8 cellular contexts compared by ENCODE assay signal in the genomic region with DNA sequence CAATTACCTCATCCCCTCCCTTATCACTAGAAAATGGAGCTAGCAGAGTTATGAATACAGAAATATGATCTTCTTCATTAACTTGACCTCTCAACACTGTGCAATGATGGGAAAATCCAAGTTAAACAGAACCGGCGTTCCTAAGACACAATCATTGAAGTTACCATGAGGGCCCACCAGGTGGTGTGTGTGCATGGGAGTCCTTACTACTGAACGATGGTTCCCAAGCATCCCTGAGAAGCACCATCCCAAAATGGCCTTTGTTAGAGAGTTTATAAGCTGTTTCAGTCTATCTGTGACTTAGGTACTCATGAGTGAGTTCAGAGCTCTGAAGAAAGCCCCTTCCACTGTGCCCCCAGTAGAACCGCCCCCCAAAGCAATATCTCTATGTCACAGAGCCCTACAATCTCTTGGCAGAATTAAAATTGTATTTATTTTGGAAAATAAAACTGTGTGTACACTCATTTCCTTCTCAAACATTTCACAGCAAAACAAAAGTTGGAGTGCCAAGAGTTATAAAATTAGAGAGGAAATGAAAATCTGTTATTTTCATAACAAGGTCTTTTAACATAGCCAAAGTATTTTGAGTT. TPM values are rescaled to one million over a fixed set of nuclear protein-coding genes. Genes with fewer than 3 reads are reported as not detected.
DNase-seq lines count a peak whose midpoint lies in the region; ATAC-seq and TF ChIP-seq lines count a peak whose summit lies in the region.

No MANE protein-coding gene starts in this region.

- no peak overlapping the region for H2AFZ ChIP-seq in PC-3 (ENCODE audit: low read length)

- in situ Hi-C loops in transverse colon (cut with MboI; ENCODE audit: low pct_ligation_motif_present in 1 of 4, low pct_unique_long_range_greater_than_20kb in 1 of 4, low sequenced_read_pairs in 3 of 4) = loop anchor here (10.0 to 25.0 kb wide), 2 partner anchors 845 to 857 kb away; no protein-coding TSS in a partner anchor

- peak; percentile 97 for ATAC-seq in PC-3
- ATAC-seq in right lobe of liver = peak; percentile 75 to 86 (median 78)

- no peaks in the 10 kb centered on the region for H3K79me2 ChIP-seq in PC-3 (ENCODE audit: low read length)

- H4K20me1 ChIP-seq in PC-3 (ENCODE audit: low read length) = no peaks in the 10 kb centered on the region

- intact Hi-C loops in PC-3 (cut with micrococcal nuclease) (loop anchor here (1.0 kb wide), 1 partner anchor 858 kb away; no protein-coding TSS in a partner anchor), colonic mucosa (cut with DNase I) (loop anchor here (5.0 kb wide), 1 partner anchor 855 kb away; no protein-coding TSS in a partner anchor), right lobe of liver (cut with DNase I) (no loop called here), transverse colon (cut with DNase I; ENCODE audit: low total_unique reads) (loop anchor here (10.0 kb wide), 1 partner anchor 857 kb away; no protein-coding TSS in a partner anchor)

- TF ChIP-seq CTCF in GM20000 (IDR thresholded peaks at IDR 0.05; ENCODE audit: extremely low read depth, missing control alignments) = no peak
- TF ChIP-seq CTCF in PC-3 (conservative IDR thresholded peaks at IDR 0.05; ENCODE audit: low read depth, low read length) = peak; percentile 96
- TF ChIP-seq CTCF in colonic mucosa (IDR thresholded peaks at IDR 0.05) = peak; percentile 44
- peak; percentile 41 to 59 (median 55) for TF ChIP-seq CTCF in right lobe of liver (IDR thresholded peaks at IDR 0.05)
- TF ChIP-seq CTCF in transverse colon (IDR thresholded peaks at IDR 0.05) = peak; percentile 41 to 57 (median 48)

- 7% methylated on average over 4 of the region's 4 CpGs for WGBS in right lobe of liver (ENCODE audit: insufficient coverage, low coverage, low lambda C conversion rate, missing lambda C conversion rate)
- WGBS in transverse colon (ENCODE audit: low coverage in 1 of 2), 2 donors = 12% methylated on average over 4 of the region's 4 CpGs; no CpG with 5 or more reads in 1 of the 2 donors

- H3K27me3 ChIP-seq in PC-3 (ENCODE audit: low read length) (peaks cover 50% of the 10 kb centered on the region), colonic mucosa (no peaks in the 10 kb centered on the region), right lobe of liver (no peaks in the 10 kb centered on the region), transverse colon (no peaks in the 10 kb centered on the region)

- H3K4me3 ChIP-seq in PC-3 (ENCODE audit: low read length) (no peak overlapping the region), colonic mucosa (no peak overlapping the region), right lobe of liver (no peak overlapping the region), transverse colon (no peak overlapping the region)

- DNase-seq in DMS53 treated with DMSO at 0.1 percent for 48 hours (lab: John Stamatoyannopoulos, UW; ENCODE audit: unreplicated experiment) (peak; percentile 21), GM20000 (ENCODE audit: low spot score) (peak; percentile 30), HuH-7 (ENCODE audit: low spot score) (peak; percentile 45), PC-3 (peak; percentile 87), colonic mucosa (peak; percentile 37), right lobe of liver (peak in 1 of 3 donors; percentile 49), transverse colon (peak; percentile 41), cortex of kidney (lab: John Stamatoyannopoulos, UW) (no peak)

- no peaks in the 10 kb centered on the region for H3K9me3 ChIP-seq in PC-3 (ENCODE audit: low read length)
- no peaks in the 10 kb centered on the region for H3K9me3 ChIP-seq in colonic mucosa
- no peaks in the 10 kb centered on the region for H3K9me3 ChIP-seq in right lobe of liver
- H3K9me3 ChIP-seq in transverse colon = no peaks in the 10 kb centered on the region

- POLR2A ChIA-PET in PC-3 (lab: Charles Lee; ENCODE audit: unreplicated experiment) = no interaction called here

- TF ChIP-seq EP300 in transverse colon (IDR thresholded peaks at IDR 0.05; ENCODE audit: low read depth) = no peak

- no TSS peak for BruUV-seq in PC-3 (replicated peaks; lab: Mats Ljungman, UMichigan)

- CTCF ChIA-PET in PC-3 (lab: Charles Lee) = no interaction called here

- no peak for TF ChIP-seq POLR2A in right lobe of liver (IDR thresholded peaks at IDR 0.05)
- TF ChIP-seq POLR2A in transverse colon (IDR thresholded peaks at IDR 0.05) = no peak

- H3K9ac ChIP-seq in PC-3 (ENCODE audit: low read length) (no peak overlapping the region), colonic mucosa (ENCODE audit: low read depth in 2 of 2, low read length in 2 of 2) (no peak overlapping the region)

- H3K27ac ChIP-seq in PC-3 (ENCODE audit: low read length) = no peak overlapping the region
- H3K27ac ChIP-seq in colonic mucosa = no peak overlapping the region
- no peak overlapping the region for H3K27ac ChIP-seq in right lobe of liver
- no peak overlapping the region for H3K27ac ChIP-seq in transverse colon

- H3K36me3 ChIP-seq in PC-3 (ENCODE audit: low read depth, low read length) (no peaks in the 10 kb centered on the region), colonic mucosa (no peaks in the 10 kb centered on the region), right lobe of liver (no peaks in the 10 kb centered on the region), transverse colon (no peaks in the 10 kb centered on the region)

- H3F3A ChIP-seq in PC-3 (ENCODE audit: low read length, unreplicated experiment) = no peaks in the 10 kb centered on the region

- no peak overlapping the region for H3K4me2 ChIP-seq in PC-3 (ENCODE audit: low read length)

- H3K4me1 ChIP-seq in PC-3 (ENCODE audit: insufficient read depth, low read length) = no peaks in the 10 kb centered on the region
- no peaks in the 10 kb centered on the region for H3K4me1 ChIP-seq in colonic mucosa
- H3K4me1 ChIP-seq in right lobe of liver = no peaks in the 10 kb centered on the region
- H3K4me1 ChIP-seq in transverse colon = no peaks in the 10 kb centered on the region

- H3K9me2 ChIP-seq in PC-3 (replicated peaks; ENCODE audit: low read length) = no peaks in the 10 kb centered on the region

RNA-seq across cellular contexts. Expression of gene PLD5, which starts 56.8 kb away (rescaled TPM):
- total RNA-seq in PC-3 (2014; rRNA removed) = not detected in 2 replicates
- total RNA-seq in colonic mucosa = under 1 TPM in 1 of 2 donors, not detected in 1; 0.27 TPM
- total RNA-seq in right lobe of liver = under 1 TPM in 3 of 6 experiments, not detected in 3; 0.07 to 0.26 (median 0.15) TPM
- under 1 TPM in 1 of 4 donors, not detected in 3; 0.16 TPM for total RNA-seq in transverse colon

Comparison
In these comparisons a context has a peak if more than half of its experiments do, and no peak if none do; other contexts are left out.
1. intact Hi-C loops: an anchor here in PC-3 (1.0 kb wide), colonic mucosa (5.0 kb wide) and transverse colon (10.0 kb wide); none called in right lobe of liver.